ENCODE assay signal across 2 cellular contexts in genomic region chr18:61669320-61669719, GRCh38.
TF ChIP-seq lines count a peak whose summit lies in the region.

No MANE protein-coding gene starts in this region.

TF ChIP-seq in IMR-90, 13 proteins besides CTCF, POLR2A, EP300 and RAD21:
- TF ChIP-seq MXI1 (IDR thresholded peaks at IDR 0.05; ENCODE audit: borderline replicate concordance, low read depth, low read length), result no peak
- no peak for TF ChIP-seq CEBPB (IDR thresholded peaks at IDR 0.05; ENCODE audit: low read depth, low read length)
- TF ChIP-seq RCOR1 (IDR thresholded peaks at IDR 0.05; ENCODE audit: insufficient replicate concordance, low read length), result no peak
- TF ChIP-seq CHD1 (IDR thresholded peaks at IDR 0.05; ENCODE audit: low read depth, low read length), result no peak
- TF ChIP-seq MAFK (IDR thresholded peaks at IDR 0.05; ENCODE audit: low read depth, low read length), result no peak
- TF ChIP-seq USF2 (IDR thresholded peaks at IDR 0.05; ENCODE audit: low read depth, low read length), result no peak
- no peak for TF ChIP-seq NFE2L2 (IDR thresholded peaks at IDR 0.05; ENCODE audit: low read depth, low read length)
- no peak for TF ChIP-seq SMC3 (IDR thresholded peaks at IDR 0.05; ENCODE audit: low read depth, low read length)
- TF ChIP-seq ELK1 (IDR thresholded peaks at IDR 0.05; ENCODE audit: borderline replicate concordance, low read depth, low read length), result no peak
- TF ChIP-seq MAZ (IDR thresholded peaks at IDR 0.05; ENCODE audit: borderline replicate concordance, low read depth, low read length), result no peak
- TF ChIP-seq RFX5 (IDR thresholded peaks at IDR 0.05; ENCODE audit: low read depth, low read length), result no peak
- TF ChIP-seq BHLHE40 (IDR thresholded peaks at IDR 0.05; ENCODE audit: low read depth, low read length), result no peak
- TF ChIP-seq FOS (IDR thresholded peaks at IDR 0.05; ENCODE audit: low read depth, low read length), result no peak

TF ChIP-seq in GM23338, 12 proteins besides CTCF, POLR2A, EP300 and RAD21:
- TF ChIP-seq CREB1 (CRISPR knock-in tag; IDR thresholded peaks at IDR 0.05; ENCODE audit: low read depth) (no peak), NANOG (IDR thresholded peaks at IDR 0.05; ENCODE audit: borderline replicate concordance) (no peak), EZH2phosphoT487 (IDR thresholded peaks at IDR 0.05; ENCODE audit: unreplicated experiment) (no peak), POLR2AphosphoS5 (IDR thresholded peaks at IDR 0.05; ENCODE audit: low read depth) (no peak), ZNF114 (CRISPR knock-in tag; IDR thresholded peaks at IDR 0.05) (no peak), ZNF331 (CRISPR knock-in tag; IDR thresholded peaks at IDR 0.05; ENCODE audit: low read depth) (no peak)
